Comparison of ENCODE assay signal across 8 cellular contexts in the genomic region with DNA sequence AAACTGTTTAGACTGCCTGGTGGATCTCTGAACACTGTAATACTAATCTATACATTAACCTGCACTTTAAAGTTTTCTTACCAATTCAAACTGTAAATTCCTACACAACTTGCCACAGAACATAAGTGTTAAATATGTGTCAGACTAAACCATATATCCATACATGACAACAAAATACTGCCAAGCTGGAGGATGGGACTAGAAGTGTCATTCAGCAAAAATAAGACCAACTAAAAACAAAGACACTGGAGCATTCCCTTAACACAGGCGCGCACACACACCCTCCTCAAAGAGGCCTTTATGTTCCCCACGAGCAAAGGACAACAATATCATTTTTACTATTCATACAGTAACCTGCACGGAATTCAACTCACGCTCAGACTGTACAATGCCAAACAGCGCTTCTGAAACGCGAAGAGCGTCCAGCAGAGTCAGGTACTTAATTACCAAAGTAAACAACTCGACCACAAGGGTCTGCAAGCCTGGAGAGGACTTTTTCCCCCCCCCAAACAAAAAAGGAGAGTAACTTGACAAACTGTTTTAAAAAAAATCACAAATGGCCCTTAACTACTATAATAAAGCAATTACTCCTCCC. TPM values are rescaled to one million over a fixed set of nuclear protein-coding genes. Genes with fewer than 3 reads are reported as not detected.
DNase-seq lines count a peak whose midpoint lies in the region; ATAC-seq and TF ChIP-seq lines count a peak whose summit lies in the region.

No MANE protein-coding gene starts in this region.

- H3K27me3 ChIP-seq in PC-9 (ENCODE audit: insufficient read depth, low read depth) (no peaks in the 10 kb centered on the region), neutrophil (no peaks in the 10 kb centered on the region)

- intact Hi-C loops in PC-9 (cut with micrococcal nuclease; ENCODE audit: unreplicated experiment) = no loop called here

- H3K4me2 ChIP-seq in PC-9 = peak overlapping the region; percentile 92

- H3K9me2 ChIP-seq in PC-9 (ENCODE audit: insufficient read depth) = no peaks in the 10 kb centered on the region

- POLR2A ChIA-PET in PC-9 (lab: Charles Lee; ENCODE audit: unreplicated experiment) = interaction anchor here (0.7 kb wide), 1 partner anchor 184 kb away, joined by 3 read pairs; no protein-coding TSS in a partner anchor

- peaks cover 13% of the 10 kb centered on the region for H3F3A ChIP-seq in PC-9 (ENCODE audit: insufficient read depth, low read depth)

- H3K79me2 ChIP-seq in PC-9 (ENCODE audit: low read depth) = peaks cover 57% of the 10 kb centered on the region

- H3K4me1 ChIP-seq in PC-9 (replicated peaks; ENCODE audit: insufficient read depth) (peaks cover 20% of the 10 kb centered on the region), neutrophil (ENCODE audit: control insufficient read depth in 1 of 2, insufficient read depth in 1 of 2, low read depth in 1 of 2, low read length in 1 of 2) (peaks cover 18% of the 10 kb centered on the region in 2 experiments)

- H3K4me3 ChIP-seq in PC-9 = peak overlapping the region; percentile 68
- peak overlapping the region; percentile 84 for H3K4me3 ChIP-seq in epithelial cell of esophagus (ENCODE audit: low read length)
- peak overlapping the region; percentile 87 to 92 for H3K4me3 ChIP-seq in neutrophil (ENCODE audit: low read depth in 1 of 2, low read length in 1 of 2)

- no peak overlapping the region for H3K27ac ChIP-seq in PC-9
- peak overlapping the region; percentile 93 for H3K27ac ChIP-seq in neutrophil

- ATAC-seq in GM18870 (IDR thresholded peaks at IDR 0.05; ENCODE audit: unreplicated experiment) = no peak
- no peak for ATAC-seq in HG02571 (IDR thresholded peaks at IDR 0.05; ENCODE audit: unreplicated experiment)

- H4K20me1 ChIP-seq in PC-9 (ENCODE audit: insufficient read depth) = peaks cover 29% of the 10 kb centered on the region

- H3K36me3 ChIP-seq in PC-9 (ENCODE audit: low read depth) (no peaks in the 10 kb centered on the region), neutrophil (no peaks in the 10 kb centered on the region)

- no peaks in the 10 kb centered on the region for H3K9me3 ChIP-seq in PC-9 (ENCODE audit: insufficient read depth, low read depth)
- no peaks in the 10 kb centered on the region for H3K9me3 ChIP-seq in neutrophil

- TF ChIP-seq CTCF in PC-9 (conservative IDR thresholded peaks at IDR 0.05) = no peak
- TF ChIP-seq CTCF in epithelial cell of esophagus (IDR thresholded peaks at IDR 0.05; ENCODE audit: insufficient read depth, low read depth, low read length, missing control alignments) = no peak
- TF ChIP-seq CTCF in neutrophil (IDR thresholded peaks at IDR 0.05) = no peak

- CTCF ChIA-PET in PC-9 (lab: Charles Lee) = no interaction called here

- peak; percentile 44 for DNase-seq in NCI-H2227 (lab: John Stamatoyannopoulos, UW; ENCODE audit: unreplicated experiment)
- no peak for DNase-seq in NCI-H2227 treated with DMSO at 0.1 percent for 48 hours (lab: John Stamatoyannopoulos, UW)
- DNase-seq in PC-9 = no peak
- peak; percentile 18 for DNase-seq in epithelial cell of esophagus (ENCODE audit: low read depth)
- DNase-seq in stimulated activated CD4-positive, alpha-beta T cell treated with anti-CD3 and anti-CD28 coated beads, Interleukin-15, amount 100 ng/mL, for 24 hours = no peak

- H2AFZ ChIP-seq in PC-9 = peak overlapping the region; percentile 80; the same call in 1 of the 2 replicates

- TSS peak; percentile 69 for BruUV-seq in PC-9 (replicated peaks; lab: Mats Ljungman, UMichigan)

RNA-seq across cellular contexts. Expression of gene DCUN1D1, which starts 1.1 kb away (rescaled TPM):
- 80.3 and 93.5 TPM in 2 replicates for total RNA-seq in PC-9 (2021)

Comparison
In these comparisons a context has a peak if more than half of its experiments do, and no peak if none do; other contexts are left out.
1. DNase-seq: peak in NCI-H2227 (single experiment) and epithelial cell of esophagus (single experiment); none in NCI-H2227 treated with DMSO at 0.1 percent for 48 hours (single experiment), PC-9 (0 of 2) and stimulated activated CD4-positive, alpha-beta T cell treated with anti-CD3 and anti-CD28 coated beads, Interleukin-15, amount 100 ng/mL, for 24 hours (single experiment).
2. Peak in every context shown above with its lines, with median percentiles within 50 percentile points of each other: H3K4me3 ChIP-seq.